Comparison of ENCODE assay signal across 23 cellular contexts in genomic region chr4:9927317-9928007, GRCh38.
DNase-seq lines count a peak whose midpoint lies in the region; ATAC-seq and TF ChIP-seq lines count a peak whose summit lies in the region.
"Had no signal": no experiment of that assay in that cellular context is flagged by ENCODE, and none has a peak within 500 bp of the region (broad histone marks: within the 10 kb centered on the region; RNA-seq: fewer than 3 reads in every experiment).

No MANE protein-coding gene starts in this region.

- CTCF ChIA-PET in CD4-positive, alpha-beta T cell (lab: Charles Lee), result no interaction called here

- H3K27me3 ChIP-seq in RWPE2 (ENCODE audit: insufficient read depth, poor library complexity, severe bottlenecking), result no peaks in the 10 kb centered on the region
- no peaks in the 10 kb centered on the region for H3K27me3 ChIP-seq in CD4-positive, alpha-beta T cell (ENCODE audit: control insufficient read depth, insufficient read depth, low read length)
- H3K27me3 ChIP-seq: ascending aorta, BLaER1, esophagus squamous epithelium, sigmoid colon, suprapubic skin had no signal

- TF ChIP-seq CTCF in LNCaP clone FGC (IDR thresholded peaks at IDR 0.05; ENCODE audit: control insufficient read depth, extremely low read depth, insufficient read depth) (peak; percentile 39), RWPE2 (IDR thresholded peaks at IDR 0.05; ENCODE audit: poor library complexity, severe bottlenecking) (peak; percentile 17)
- TF ChIP-seq CTCF in CD4-positive, alpha-beta T cell (IDR thresholded peaks at IDR 0.05), result no peak

- ATAC-seq in RWPE2 (ENCODE audit: low read depth) (no peak), left ventricle myocardium superior (peak; percentile 76)
- no peak for ATAC-seq in CD4-positive, alpha-beta T cell (ENCODE audit: poor library complexity)
- ATAC-seq: activated naive CD4-positive, alpha-beta T cell treated with anti-CD3 and anti-CD28 coated beads, Interleukin-2, amount 50 U/mL, for 72 hours had no signal

- no peaks in the 10 kb centered on the region for H3K9me3 Mint-ChIP-seq in CD4-positive, alpha-beta T cell
- H3K9me3 Mint-ChIP-seq: activated naive CD4-positive, alpha-beta T cell treated with anti-CD3 and anti-CD28 coated beads, Interleukin-2, amount 50 U/mL, for 72 hours; activated T-helper 1 cell treated with anti-CD3 and anti-CD28 coated beads, Interleukin-12 subunit alpha, Interleukin-12 subunit beta, Interleukin-2, Interleukin-4 antibody, amounts not matched to agents 30 ng/mL and 10 ng/mL and 1 ng/mL, durations not matched to agents 14 hours and 24 hours and 36 hours; naive B cell had no signal

- POLR2A ChIA-PET in CD4-positive, alpha-beta T cell (lab: Charles Lee), result no interaction called here

- no peaks in the 10 kb centered on the region for H3K4me1 Mint-ChIP-seq in CD4-positive, alpha-beta T cell (ENCODE audit: low read depth)

- peaks cover 15% of the 10 kb centered on the region for H3K4me1 ChIP-seq in RWPE2 (ENCODE audit: insufficient read depth, poor library complexity, severe bottlenecking)
- H3K4me1 ChIP-seq: ascending aorta, BLaER1, suprapubic skin had no signal

- H3K4me3 ChIP-seq in LNCaP clone FGC (ENCODE audit: low read depth, low read length), result no peak overlapping the region
- no peak overlapping the region for H3K4me3 ChIP-seq in RWPE2 (ENCODE audit: severe bottlenecking)
- H3K4me3 ChIP-seq: ascending aorta, BLaER1, esophagus squamous epithelium, sigmoid colon, suprapubic skin had no signal

- H3K9me3 ChIP-seq in RWPE2 (ENCODE audit: severe bottlenecking), result no peaks in the 10 kb centered on the region
- H3K9me3 ChIP-seq in CD4-positive, alpha-beta T cell (ENCODE audit: control insufficient read depth, low read length), result no peaks in the 10 kb centered on the region
- H3K9me3 ChIP-seq: ascending aorta, BLaER1, esophagus squamous epithelium, sigmoid colon, suprapubic skin had no signal

- no peaks in the 10 kb centered on the region for H3K27me3 Mint-ChIP-seq in CD4-positive, alpha-beta T cell

- peak; percentile 10 for DNase-seq in NCI-H1694 treated with DMSO at 0.1 percent for 48 hours (lab: John Stamatoyannopoulos, UW)
- DNase-seq in NCI-H1694 (lab: John Stamatoyannopoulos, UW), result no peak
- no peak for DNase-seq in LNCaP clone FGC (ENCODE audit: low read depth)
- DNase-seq in RWPE2 (ENCODE audit: low spot score), result no peak
- no peak for DNase-seq in left ventricle myocardium superior
- DNase-seq in CD4-positive, alpha-beta T cell, result no peak
- no peak for DNase-seq in activated CD4-positive, alpha-beta T cell treated with anti-CD3 and anti-CD28 coated beads for 1 hour
- DNase-seq in COR-L47 (lab: John Stamatoyannopoulos, UW), result no peak
- DNase-seq: cerebellar nuclear complex; effector CD8-positive, alpha-beta T cell; esophagus squamous epithelium; mesenchymal stem cell; naive B cell; NCI-H1048; NCI-H748 treated with DMSO at 0.1 percent for 48 hours; sigmoid colon; SW 1271 had no signal

- peaks cover 34% of the 10 kb centered on the region for H3K36me3 ChIP-seq in RWPE2 (ENCODE audit: low read depth)
- H3K36me3 ChIP-seq: ascending aorta, BLaER1, esophagus squamous epithelium, sigmoid colon, suprapubic skin had no signal

- H3K36me3 Mint-ChIP-seq in CD4-positive, alpha-beta T cell (ENCODE audit: low read depth), result no peaks in the 10 kb centered on the region
- H3K36me3 Mint-ChIP-seq: activated naive CD4-positive, alpha-beta T cell treated with anti-CD3 and anti-CD28 coated beads, Interleukin-2, amount 50 U/mL, for 72 hours; naive B cell had no signal

- H3K4me3 Mint-ChIP-seq in CD4-positive, alpha-beta T cell, result no peak overlapping the region
- H3K4me3 Mint-ChIP-seq: activated T-helper 1 cell treated with anti-CD3 and anti-CD28 coated beads, Interleukin-12 subunit alpha, Interleukin-12 subunit beta, Interleukin-2, Interleukin-4 antibody, amounts not matched to agents 30 ng/mL and 10 ng/mL and 1 ng/mL, durations not matched to agents 14 hours and 24 hours and 36 hours had no signal

- no peak overlapping the region for H3K27ac ChIP-seq in RWPE2 (ENCODE audit: poor library complexity, severe bottlenecking)
- no peak overlapping the region for H3K27ac ChIP-seq in CD4-positive, alpha-beta T cell (ENCODE audit: low read depth, low read length)
- H3K27ac ChIP-seq: ascending aorta, BLaER1, esophagus squamous epithelium, RWPE1, sigmoid colon, suprapubic skin had no signal

- no peak overlapping the region for H3K27ac Mint-ChIP-seq in CD4-positive, alpha-beta T cell
- H3K27ac Mint-ChIP-seq: activated naive CD4-positive, alpha-beta T cell treated with anti-CD3 and anti-CD28 coated beads, Interleukin-2, amount 50 U/mL, for 72 hours; activated T-helper 1 cell treated with anti-CD3 and anti-CD28 coated beads, Interleukin-12 subunit alpha, Interleukin-12 subunit beta, Interleukin-2, Interleukin-4 antibody, amounts not matched to agents 30 ng/mL and 10 ng/mL and 1 ng/mL, durations not matched to agents 14 hours and 24 hours and 36 hours had no signal

- intact Hi-C loops in left ventricle myocardium superior (cut with micrococcal nuclease), result no loop called here
- intact Hi-C loops in CD4-positive, alpha-beta T cell (cut with DNase I, micrococcal nuclease), result no loop called here
